ENCODE assay signal across 8 cellular contexts in the genomic region with DNA sequence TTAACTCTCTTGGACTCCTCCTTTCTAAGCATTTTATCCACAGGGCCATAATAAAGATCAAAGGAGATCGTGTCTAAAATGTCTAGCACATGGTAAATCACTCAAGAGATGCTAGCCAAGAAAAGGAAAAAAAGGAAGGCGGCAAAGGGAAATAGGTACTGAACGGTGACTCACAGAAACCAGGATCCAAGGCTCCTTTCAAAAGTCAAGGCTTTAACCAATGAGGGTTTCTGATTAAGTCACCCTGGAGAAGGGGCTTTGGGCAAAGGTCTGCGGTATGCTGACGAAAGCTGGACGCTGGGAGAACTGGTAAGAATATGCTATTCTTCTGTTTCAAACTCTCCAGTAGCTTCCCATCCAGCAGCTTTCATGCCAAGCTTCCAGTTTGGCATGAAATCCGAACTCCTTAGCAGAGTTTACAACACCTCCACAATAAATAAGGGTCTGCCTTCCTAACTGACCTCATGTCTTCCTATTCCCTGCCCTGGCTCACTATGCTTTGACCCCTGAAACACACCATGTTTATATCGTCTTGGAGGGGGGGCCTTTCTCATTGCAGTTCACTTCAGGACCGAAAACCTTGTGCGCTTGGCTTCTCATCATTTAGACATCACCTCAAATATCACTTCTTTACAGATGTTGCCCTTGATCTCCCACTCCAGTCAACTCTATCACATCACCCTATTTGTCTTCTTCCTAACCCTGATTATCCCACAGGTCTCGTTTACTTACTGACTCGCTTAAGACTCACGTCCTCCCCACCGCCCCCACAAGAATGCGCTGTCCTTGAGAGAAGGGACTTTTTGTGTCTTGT. TPM values are rescaled to one million over a fixed set of nuclear protein-coding genes. Genes with fewer than 3 reads are reported as not detected.
DNase-seq lines count a peak whose midpoint lies in the region; ATAC-seq and TF ChIP-seq lines count a peak whose summit lies in the region.

No MANE protein-coding gene starts in this region.

- ATAC-seq in HG03457 (IDR thresholded peaks at IDR 0.05; ENCODE audit: unreplicated experiment) = peak; percentile 12
- ATAC-seq in left colon = peak; percentile 29
- ATAC-seq in HG02588 (IDR thresholded peaks at IDR 0.05; ENCODE audit: unreplicated experiment) = no peak

- H3K4me3 ChIP-seq in GM12875 (ENCODE audit: low read depth, low read length) (peak overlapping the region; percentile 75), breast epithelium (peak overlapping the region; percentile 83 to 93 (median 83))

- no peaks in the 10 kb centered on the region for H3K4me1 ChIP-seq in breast epithelium

- peaks cover 13% of the 10 kb centered on the region for H3K36me3 ChIP-seq in breast epithelium

- no peaks in the 10 kb centered on the region for H3K9me3 ChIP-seq in breast epithelium

- peak; percentile 48 for DNase-seq in T-helper 22 cell (ENCODE audit: low read depth)
- DNase-seq in breast epithelium (ENCODE audit: low spot score in 2 of 2) = no peak
- DNase-seq in left colon = peak in 1 of 2 donors; percentile 46
- peak; percentile 78 for DNase-seq in stimulated activated CD4-positive, alpha-beta T cell treated with anti-CD3 and anti-CD28 coated beads, Interleukin-4, amount 100 ng/mL, for 1 hour
- no peak for DNase-seq in SKM-1 (lab: John Stamatoyannopoulos, UW; ENCODE audit: unreplicated experiment)

- TF ChIP-seq POLR2A in breast epithelium (IDR thresholded peaks at IDR 0.05) = no peak

- no peak for TF ChIP-seq CTCF in GM12875 (IDR thresholded peaks at IDR 0.05; ENCODE audit: borderline replicate concordance, insufficient read depth, low read depth, low read length)
- no peak for TF ChIP-seq CTCF in breast epithelium (IDR thresholded peaks at IDR 0.05)

- no peaks in the 10 kb centered on the region for H3K27me3 ChIP-seq in breast epithelium

- peak overlapping the region; percentile 83 to 92 for H3K27ac ChIP-seq in breast epithelium

- intact Hi-C loops in breast epithelium (cut with DNase I; ENCODE audit: low total_unique reads) = loop anchor here (1.0 kb wide), 1 partner anchor 18 kb away; no protein-coding TSS in a partner anchor
- intact Hi-C loops in left colon (cut with DNase I, micrococcal nuclease) = no loop called here

RNA-seq across cellular contexts. Expression of gene TOMM34, which starts 0.9 kb away (rescaled TPM):
- total RNA-seq in breast epithelium (10 to 100 TPM; 14.6 to 21.0 (median 20.3) TPM), left colon (10 to 100 TPM; 11.8 to 13.0 TPM)

RNA-seq across cellular contexts. Expression of gene STK4, which starts 7.0 kb away (rescaled TPM):
- 10 to 100 TPM; 33.1 to 35.3 (median 34.7) TPM for total RNA-seq in breast epithelium
- 10 to 100 TPM; 26.8 to 32.8 TPM for total RNA-seq in left colon

RNA-seq across cellular contexts. Expression of gene PABPC1L, which starts 49.4 kb away (rescaled TPM):
- total RNA-seq in breast epithelium (10 to 100 TPM in 2 of 3 donors, 1 to 10 TPM in 1; 6.9 to 55.3 (median 28.8) TPM), left colon (10 to 100 TPM; 13.2 to 19.8 TPM)

Comparison
In these comparisons a context has a peak if more than half of its experiments do, and no peak if none do; other contexts are left out.
1. DNase-seq: peak in T-helper 22 cell (single experiment) and stimulated activated CD4-positive, alpha-beta T cell treated with anti-CD3 and anti-CD28 coated beads, Interleukin-4, amount 100 ng/mL, for 1 hour (single experiment); none in breast epithelium (0 of 2) and SKM-1 (single experiment).